ENCODE assay signal across 21 cellular contexts in genomic region chr11:76269247-76269646, GRCh38.
DNase-seq lines count a peak whose midpoint lies in the region; ATAC-seq and TF ChIP-seq lines count a peak whose summit lies in the region.
"Had no signal": no experiment of that assay in that cellular context is flagged by ENCODE, and none has a peak within 500 bp of the region (broad histone marks: within the 10 kb centered on the region; RNA-seq: fewer than 3 reads in every experiment).

No MANE protein-coding gene starts in this region.

- TF ChIP-seq CTCF in heart left ventricle (IDR thresholded peaks at IDR 0.05) (no peak), osteoblast (IDR thresholded peaks at IDR 0.05; ENCODE audit: extremely low read depth, low read depth, low read length) (no peak), tibial nerve (IDR thresholded peaks at IDR 0.05) (no peak)

- H4K20me1 ChIP-seq in osteoblast (ENCODE audit: insufficient read depth, low read length): no peaks in the 10 kb centered on the region

- H3K4me2 ChIP-seq in osteoblast (ENCODE audit: insufficient read depth, low read length): no peak overlapping the region

- H3K27me3 ChIP-seq in heart left ventricle: no peaks in the 10 kb centered on the region
- no peaks in the 10 kb centered on the region for H3K27me3 ChIP-seq in osteoblast (ENCODE audit: insufficient read depth, low read length)
- no peaks in the 10 kb centered on the region for H3K27me3 ChIP-seq in tibial nerve
- H3K27me3 ChIP-seq: left lung, stomach had no signal

- no peak overlapping the region for H2AFZ ChIP-seq in osteoblast (ENCODE audit: low read length)

- H3K4me3 ChIP-seq in heart left ventricle (no peak overlapping the region), osteoblast (ENCODE audit: insufficient read depth, low read length) (no peak overlapping the region), tibial nerve (no peak overlapping the region)
- H3K4me3 ChIP-seq: coronary artery, left lung, mucosa of descending colon, SK-N-MC, stomach had no signal

- ATAC-seq in heart left ventricle: peak in 3 of 4 donors; percentile 27 to 69 (median 32)
- ATAC-seq in HG03039 (IDR thresholded peaks at IDR 0.05; ENCODE audit: unreplicated experiment): no peak
- ATAC-seq: mucosa of descending colon had no signal

- H3K27ac ChIP-seq in adipose tissue (ENCODE audit: low read depth, low read length) (peak overlapping the region; percentile 52), heart left ventricle (no peak overlapping the region), osteoblast (ENCODE audit: low read depth, low read length) (no peak overlapping the region), tibial nerve (peak overlapping the region in 3 of 4 donors; percentile 42 to 79 (median 77))
- H3K27ac ChIP-seq: left lung, SK-N-MC, VCaP had no signal

- H3K36me3 ChIP-seq in heart left ventricle (no peaks in the 10 kb centered on the region), osteoblast (ENCODE audit: insufficient read depth, low read length) (no peaks in the 10 kb centered on the region), tibial nerve (no peaks in the 10 kb centered on the region)
- H3K36me3 ChIP-seq: left lung, stomach had no signal

- no peaks in the 10 kb centered on the region for H3K79me2 ChIP-seq in osteoblast (ENCODE audit: insufficient read depth, low read length)

- no peak for TF ChIP-seq EP300 in tibial nerve (IDR thresholded peaks at IDR 0.05)

- intact Hi-C loops in heart left ventricle (cut with DNase I): no loop called here

- H3K4me1 ChIP-seq in heart left ventricle (peaks cover 0 to 34% (median 3%) of the 10 kb centered on the region in 12 donors), osteoblast (ENCODE audit: insufficient read depth, low read length) (peaks cover 26% of the 10 kb centered on the region), tibial nerve (peaks cover 0 to 24% (median 5%) of the 10 kb centered on the region in 4 donors)
- H3K4me1 ChIP-seq: left lung had no signal

- WGBS in adipose tissue, 3 donors: 66 to 79% (median 69%) methylated on average over 6 of the region's 6 CpGs
- 71 to 86% (median 77%) methylated on average over 6 of the region's 6 CpGs for WGBS in heart left ventricle, 4 donors
- WGBS in tibial nerve, 2 donors: 88 to 91% methylated on average over 3 to 6 of the region's 6 CpGs

- TF ChIP-seq POLR2A in heart left ventricle (IDR thresholded peaks at IDR 0.05) (no peak), tibial nerve (IDR thresholded peaks at IDR 0.05) (no peak)

- H3K9me3 ChIP-seq in heart left ventricle (peaks cover 0 to 8% (median under 1%) of the 10 kb centered on the region in 12 donors), osteoblast (ENCODE audit: low read depth, low read length) (no peaks in the 10 kb centered on the region), tibial nerve (peaks cover 0 to 8% (median 0%) of the 10 kb centered on the region in 4 donors)
- H3K9me3 ChIP-seq: left lung, mucosa of descending colon had no signal

- DNase-seq in heart left ventricle (peak in 2 of 5 donors; percentile 37 to 43), osteoblast (ENCODE audit: insufficient read length, low spot score, missing footprints) (peak; percentile 76), tibial nerve (ENCODE audit: low spot score in 2 of 2) (peak; percentile 33 to 61), midbrain (lab: John Stamatoyannopoulos, UW) (no peak), cerebellar nuclear complex (lab: John Stamatoyannopoulos, UW) (no peak)
- DNase-seq: activated CD4-positive, alpha-beta T cell treated with anti-CD3 and anti-CD28 coated beads, Interleukin-2, amount 10 ng/mL, durations not matched to agents 24 days and 14 days; CD4-positive, alpha-beta T cell; DMS 273 treated with DMSO at 0.1 percent for 48 hours; endodermal cell; H9; NCI-H1436; NCI-H510A treated with DMSO at 0.1 percent for 48 hours; stimulated activated CD4-positive, alpha-beta T cell treated with anti-CD3 and anti-CD28 coated beads, Interleukin-15, amount 100 ng/mL, for 24 hours; stomach had no signal

Comparison
In these comparisons a context has a peak if more than half of its experiments do, and no peak if none do; other contexts are left out.
1. H3K27ac ChIP-seq: peak in adipose tissue (single experiment) and tibial nerve (3 of 4); none in heart left ventricle (0 of 12) and osteoblast (single experiment).
2. DNase-seq: peak in osteoblast (single experiment) and tibial nerve (2 of 2); none in midbrain (single experiment) and cerebellar nuclear complex (0 of 2).